Comparison of ENCODE assay signal across 15 cellular contexts in genomic region chr1:27149084-27149483, GRCh38. TPM values are rescaled to one million over a fixed set of nuclear protein-coding genes. Genes with fewer than 3 reads are reported as not detected.
DNase-seq lines count a peak whose midpoint lies in the region; ATAC-seq, FAIRE-seq and TF ChIP-seq lines count a peak whose summit lies in the region.
"Had no signal": no experiment of that assay in that cellular context is flagged by ENCODE, and none has a peak within 500 bp of the region (broad histone marks: within the 10 kb centered on the region; RNA-seq: fewer than 3 reads in every experiment).

No MANE protein-coding gene starts in this region.

- ATAC-seq in heart left ventricle, result peak in 1 of 4 donors; percentile 8
- ATAC-seq in left ventricle myocardium superior, result no peak
- ATAC-seq in GM19467 (IDR thresholded peaks at IDR 0.05; ENCODE audit: unreplicated experiment), result no peak

- peaks cover 28% of the 10 kb centered on the region for H3F3A ChIP-seq in SK-N-SH (replicated peaks; ENCODE audit: insufficient read depth)

- no peak overlapping the region for H3K9ac ChIP-seq in SK-N-SH
- H3K9ac ChIP-seq: parathyroid adenoma had no signal

- no peak overlapping the region for H3K4me2 ChIP-seq in SK-N-SH

- intact Hi-C loops in heart left ventricle (cut with DNase I) (no loop called here), left ventricle myocardium superior (cut with micrococcal nuclease) (no loop called here)

- 34 to 50% (median 44%) methylated on average over 5 of the region's 5 CpGs for WGBS in heart left ventricle, 4 donors
- WGBS in SK-N-SH (ENCODE audit: low lambda C conversion rate), result 55% methylated on average over 5 of the region's 5 CpGs
- 50% methylated on average over 5 of the region's 5 CpGs for WGBS in suprapubic skin

- POLR2A ChIA-PET in SK-N-SH (lab: Yijun Ruan, JAX), result interaction anchor here (1.0 kb wide), 1 partner anchor 9 kb away, joined by 4 read pairs; no protein-coding TSS in a partner anchor

- no peak for TF ChIP-seq CTCF in heart left ventricle (IDR thresholded peaks at IDR 0.05)
- TF ChIP-seq CTCF in SK-N-SH (IDR thresholded peaks at IDR 0.05), result no peak
- TF ChIP-seq CTCF in right atrium auricular region (IDR thresholded peaks at IDR 0.05), result no peak
- TF ChIP-seq CTCF in suprapubic skin (IDR thresholded peaks at IDR 0.05), result no peak
- no peak for TF ChIP-seq CTCF in D721Med (IDR thresholded peaks at IDR 0.05; ENCODE audit: insufficient read depth, missing control alignments)

- TF ChIP-seq RAD21 in SK-N-SH (IDR thresholded peaks at IDR 0.05; ENCODE audit: low read length), result no peak

- TF ChIP-seq EP300 in SK-N-SH (IDR thresholded peaks at IDR 0.05; ENCODE audit: borderline replicate concordance in 1 of 2, low read depth in 1 of 2, low read length in 1 of 2) (peak in 1 of 2 experiments; percentile 89; a peak in 2 of 4 replicates), suprapubic skin (IDR thresholded peaks at IDR 0.05) (no peak)

- H3K4me1 ChIP-seq in heart left ventricle, result peaks cover 0 to 96% (median 78%) of the 10 kb centered on the region in 12 donors
- H3K4me1 ChIP-seq in SK-N-SH (ENCODE audit: control insufficient read depth in 1 of 2, insufficient read depth in 2 of 2, low read depth in 1 of 2, low read length in 1 of 2), result peaks cover 36 to 70% of the 10 kb centered on the region in 2 experiments; a peak in 3 of 4 replicates
- H3K4me1 ChIP-seq in right atrium auricular region, result peaks cover 0 to 90% of the 10 kb centered on the region in 2 donors
- H3K4me1 ChIP-seq in suprapubic skin, result peaks cover 81% of the 10 kb centered on the region

- no peaks in the 10 kb centered on the region for H3K9me3 ChIP-seq in heart left ventricle
- H3K9me3 ChIP-seq in SK-N-SH, result no peaks in the 10 kb centered on the region
- H3K9me3 ChIP-seq in right atrium auricular region, result no peaks in the 10 kb centered on the region
- H3K9me3 ChIP-seq in suprapubic skin, result no peaks in the 10 kb centered on the region
- H3K9me3 ChIP-seq: upper lobe of left lung had no signal

- FAIRE-seq in D721Med (lab: Jason Lieb, UNC), result no peak

- DNase-seq in heart left ventricle, result no peak
- no peak for DNase-seq in left ventricle myocardium superior
- peak; percentile 65 for DNase-seq in SK-N-SH
- DNase-seq in right atrium auricular region (ENCODE audit: low spot score), result no peak
- no peak for DNase-seq in suprapubic skin (ENCODE audit: low spot score in 2 of 2)
- DNase-seq in effector CD4-positive, alpha-beta T cell, result no peak
- no peak for DNase-seq in D721Med (ENCODE audit: insufficient read length, low spot score)
- DNase-seq: activated CD8-positive, alpha-beta memory T cell treated with anti-CD3 and anti-CD28 coated beads for 24 hours; activated naive CD4-positive, alpha-beta T cell treated with Interleukin-2 at 50 U/mL for 16 hours; NCI-H1092; NCI-H82; T1000 had no signal

- TF ChIP-seq POLR2A in heart left ventricle (IDR thresholded peaks at IDR 0.05) (no peak), suprapubic skin (IDR thresholded peaks at IDR 0.05) (no peak)

- no peak overlapping the region for H2AFZ ChIP-seq in SK-N-SH (ENCODE audit: low read depth)
- H2AFZ ChIP-seq: parathyroid adenoma had no signal

- H3K9me2 ChIP-seq in SK-N-SH, result no peaks in the 10 kb centered on the region

- CTCF ChIA-PET in SK-N-SH (lab: Yijun Ruan, JAX), result interaction anchor here (0.9 to 2.7 kb wide), 7 partner anchors 8 to 105 kb away, joined by 3 to 10 read pairs (median 4); no protein-coding TSS in a partner anchor

- H3K27ac ChIP-seq in heart left ventricle, result peak overlapping the region in 9 of 12 donors; percentile 2 to 65 (median 35)
- peak overlapping the region in 1 of 2 experiments; percentile 48; a peak in 1 of 4 replicates for H3K27ac ChIP-seq in SK-N-SH (ENCODE audit: low read depth in 2 of 2, low read length in 1 of 2)
- peak overlapping the region; percentile 62 to 72 for H3K27ac ChIP-seq in right atrium auricular region
- peak overlapping the region; percentile 41 for H3K27ac ChIP-seq in suprapubic skin
- H3K27ac ChIP-seq: parathyroid adenoma had no signal

- H3K4me3 ChIP-seq in heart left ventricle (no peak overlapping the region), SK-N-SH (ENCODE audit: low read depth in 2 of 2, low read length in 1 of 2) (no peak overlapping the region), right atrium auricular region (no peak overlapping the region), suprapubic skin (no peak overlapping the region)
- H3K4me3 ChIP-seq: upper lobe of left lung had no signal

- peaks cover 0 to 5% (median 0%) of the 10 kb centered on the region in 9 donors for H3K36me3 ChIP-seq in heart left ventricle
- H3K36me3 ChIP-seq in SK-N-SH (replicated peaks in 1 of 2; ENCODE audit: control insufficient read depth in 1 of 2, insufficient read depth in 2 of 2, low read length in 1 of 2), result no peaks in the 10 kb centered on the region
- H3K36me3 ChIP-seq in right atrium auricular region, result no peaks in the 10 kb centered on the region
- H3K36me3 ChIP-seq in suprapubic skin, result no peaks in the 10 kb centered on the region

- H3K79me2 ChIP-seq in SK-N-SH (ENCODE audit: insufficient read depth), result peaks cover 82% of the 10 kb centered on the region

- no peaks in the 10 kb centered on the region for H3K27me3 ChIP-seq in heart left ventricle
- H3K27me3 ChIP-seq in SK-N-SH (ENCODE audit: insufficient read depth), result no peaks in the 10 kb centered on the region
- no peaks in the 10 kb centered on the region for H3K27me3 ChIP-seq in right atrium auricular region
- no peaks in the 10 kb centered on the region for H3K27me3 ChIP-seq in suprapubic skin
- H3K27me3 ChIP-seq: upper lobe of left lung had no signal

- H4K20me1 ChIP-seq in SK-N-SH (ENCODE audit: insufficient read depth), result no peaks in the 10 kb centered on the region

TF ChIP-seq in SK-N-SH, 30 proteins besides CTCF, POLR2A, EP300 and RAD21 (continues in another document):
- TF ChIP-seq GABPA (IDR thresholded peaks at IDR 0.05; ENCODE audit: low read depth), result no peak
- TF ChIP-seq JUND (IDR thresholded peaks at IDR 0.05), result no peak
- no peak for TF ChIP-seq ELF1 (IDR thresholded peaks at IDR 0.05)
- peak; percentile 89 for TF ChIP-seq GATA2 (CRISPR knock-in tag; IDR thresholded peaks at IDR 0.05)
- TF ChIP-seq, protein P1, sequence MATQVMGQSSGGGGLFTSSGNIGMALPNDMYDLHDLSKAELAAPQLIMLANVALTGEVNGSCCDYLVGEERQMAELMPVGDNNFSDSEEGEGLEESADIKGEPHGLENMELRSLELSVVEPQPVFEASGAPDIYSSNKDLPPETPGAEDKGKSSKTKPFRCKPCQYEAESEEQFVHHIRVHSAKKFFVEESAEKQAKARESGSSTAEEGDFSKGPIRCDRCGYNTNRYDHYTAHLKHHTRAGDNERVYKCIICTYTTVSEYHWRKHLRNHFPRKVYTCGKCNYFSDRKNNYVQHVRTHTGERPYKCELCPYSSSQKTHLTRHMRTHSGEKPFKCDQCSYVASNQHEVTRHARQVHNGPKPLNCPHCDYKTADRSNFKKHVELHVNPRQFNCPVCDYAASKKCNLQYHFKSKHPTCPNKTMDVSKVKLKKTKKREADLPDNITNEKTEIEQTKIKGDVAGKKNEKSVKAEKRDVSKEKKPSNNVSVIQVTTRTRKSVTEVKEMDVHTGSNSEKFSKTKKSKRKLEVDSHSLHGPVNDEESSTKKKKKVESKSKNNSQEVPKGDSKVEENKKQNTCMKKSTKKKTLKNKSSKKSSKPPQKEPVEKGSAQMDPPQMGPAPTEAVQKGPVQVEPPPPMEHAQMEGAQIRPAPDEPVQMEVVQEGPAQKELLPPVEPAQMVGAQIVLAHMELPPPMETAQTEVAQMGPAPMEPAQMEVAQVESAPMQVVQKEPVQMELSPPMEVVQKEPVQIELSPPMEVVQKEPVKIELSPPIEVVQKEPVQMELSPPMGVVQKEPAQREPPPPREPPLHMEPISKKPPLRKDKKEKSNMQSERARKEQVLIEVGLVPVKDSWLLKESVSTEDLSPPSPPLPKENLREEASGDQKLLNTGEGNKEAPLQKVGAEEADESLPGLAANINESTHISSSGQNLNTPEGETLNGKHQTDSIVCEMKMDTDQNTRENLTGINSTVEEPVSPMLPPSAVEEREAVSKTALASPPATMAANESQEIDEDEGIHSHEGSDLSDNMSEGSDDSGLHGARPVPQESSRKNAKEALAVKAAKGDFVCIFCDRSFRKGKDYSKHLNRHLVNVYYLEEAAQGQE (IDR thresholded peaks at IDR 0.05; ENCODE audit: low read depth, low read length), result no peak
- TF ChIP-seq SIN3A (IDR thresholded peaks at IDR 0.05; ENCODE audit: borderline replicate concordance, low read depth, low read length), result no peak
- peak; percentile 63; the same call in 1 of the 2 replicates for TF ChIP-seq MXI1 (IDR thresholded peaks at IDR 0.05; ENCODE audit: low read depth, low read length)
- no peak for TF ChIP-seq TAF1 (IDR thresholded peaks at IDR 0.05; ENCODE audit: borderline replicate concordance, low read depth, low read length)
- TF ChIP-seq POLR2AphosphoS5 (IDR thresholded peaks at IDR 0.05; ENCODE audit: low read depth, low read length), result no peak
- TF ChIP-seq FOSL2 (IDR thresholded peaks at IDR 0.05; ENCODE audit: borderline replicate concordance, low read depth), result no peak
- TF ChIP-seq FOXM1 (IDR thresholded peaks at IDR 0.05; ENCODE audit: low read depth), result no peak
- TF ChIP-seq NRF1 (IDR thresholded peaks at IDR 0.05; ENCODE audit: low read depth, low read length), result no peak
- TF ChIP-seq EZH2phosphoT487 (IDR thresholded peaks at IDR 0.05; ENCODE audit: borderline replicate concordance, low read depth), result no peak
- no peak for TF ChIP-seq YY1 (IDR thresholded peaks at IDR 0.05; ENCODE audit: low read depth)
- TF ChIP-seq RCOR1 (IDR thresholded peaks at IDR 0.05; ENCODE audit: low read length), result peak; percentile 94
- no peak for TF ChIP-seq SMC3 (IDR thresholded peaks at IDR 0.05; ENCODE audit: low read depth, low read length)

RNA-seq across cellular contexts. Expression of gene SLC9A1, which starts 5.8 kb away (rescaled TPM):
- total RNA-seq in heart left ventricle, result 10 to 100 TPM; 11.4 to 44.9 (median 25.3) TPM
- 10 to 100 TPM in 1 of 2 donors, 1 to 10 TPM in 1; 9.4 to 15.1 TPM for polyA plus RNA-seq in heart left ventricle
- 23.1 TPM for total RNA-seq in left ventricle myocardium superior
- polyA plus RNA-seq in SK-N-SH (2012; rRNA removed), result 5.6 and 11.4 TPM in 2 replicates
- polyA plus RNA-seq in SK-N-SH (2012; cell fraction: cytosol; rRNA removed), result 7.0 and 9.2 TPM in 2 replicates
- 10.7 and 14.3 TPM in 2 replicates for polyA plus RNA-seq in SK-N-SH (2012; cell fraction: nucleus; rRNA removed)
- total RNA-seq in right atrium auricular region, result 10 to 100 TPM; 20.0 to 28.3 TPM
- total RNA-seq in suprapubic skin, result 10 to 100 TPM; 18.1 to 28.1 (median 25.2) TPM
